In genomic region chr10:283916-284356, GRCh38 we compare ENCODE assay signal across 9 cellular contexts.
DNase-seq lines count a peak whose midpoint lies in the region; ATAC-seq and TF ChIP-seq lines count a peak whose summit lies in the region.
"Had no signal": no experiment of that assay in that cellular context is flagged by ENCODE, and none has a peak within 500 bp of the region (broad histone marks: within the 10 kb centered on the region; RNA-seq: fewer than 3 reads in every experiment).

No MANE protein-coding gene starts in this region.

- H3K27ac Mint-ChIP-seq in chondrocyte (ENCODE audit: unreplicated experiment): no peak overlapping the region

- peak; percentile 79 for DNase-seq in activated effector memory CD4-positive, alpha-beta T cell treated with anti-CD3 and anti-CD28 coated beads, Interleukin-2, amount 50 U/mL, for 16 hours
- DNase-seq in activated effector memory CD4-positive, alpha-beta T cell treated with Interleukin-2 at 50 U/mL for 16 hours: no peak
- DNase-seq in Peyer's patch: peak in 2 of 3 donors; percentile 64 to 67
- DNase-seq in stimulated activated naive CD8-positive, alpha-beta T cell treated with anti-CD3 and anti-CD28 coated beads, Interleukin-15, Interleukin-2, amounts not matched to agents 100 U/mL and 50 U/mL, for 24 hours: peak; percentile 27
- no peak for DNase-seq in chondrocyte (ENCODE audit: low spot score)
- no peak for DNase-seq in cardiac septum (ENCODE audit: low spot score)
- DNase-seq in NCI-H2081 treated with DMSO at 0.1 percent for 48 hours (lab: John Stamatoyannopoulos, UW): no peak
- DNase-seq: SHP77 had no signal

- H3K4me3 ChIP-seq in Peyer's patch: no peak overlapping the region

- peaks cover 0 to 64% (median 0%) of the 10 kb centered on the region in 3 donors for H3K36me3 ChIP-seq in Peyer's patch

- no peaks in the 10 kb centered on the region for H3K4me1 ChIP-seq in Peyer's patch

- H3K27me3 Mint-ChIP-seq in chondrocyte (ENCODE audit: low read depth): no peaks in the 10 kb centered on the region

- no peaks in the 10 kb centered on the region for H3K9me3 Mint-ChIP-seq in chondrocyte (ENCODE audit: low read depth)

- peaks cover 30% of the 10 kb centered on the region for H3K4me1 Mint-ChIP-seq in chondrocyte (ENCODE audit: low read depth)

- intact Hi-C loops in cardiac septum (cut with DNase I): no loop called here

- H3K27me3 ChIP-seq in Peyer's patch: no peaks in the 10 kb centered on the region

- H3K9me3 ChIP-seq in Peyer's patch: no peaks in the 10 kb centered on the region

- TF ChIP-seq POLR2A in Peyer's patch (IDR thresholded peaks at IDR 0.05): no peak

- H3K27ac ChIP-seq in Peyer's patch: peak overlapping the region in 1 of 4 donors; percentile 47

- TF ChIP-seq CTCF in Peyer's patch (IDR thresholded peaks at IDR 0.05): no peak
- TF ChIP-seq CTCF in chondrocyte (IDR thresholded peaks at IDR 0.05): no peak

- ATAC-seq in HG02870 (IDR thresholded peaks at IDR 0.05; ENCODE audit: unreplicated experiment): peak; percentile 74
- peak; percentile 82 for ATAC-seq in stimulated activated naive CD8-positive, alpha-beta T cell treated with anti-CD3 and anti-CD28 coated beads, Interleukin-15, Interleukin-2, amounts not matched to agents 100 U/mL and 50 U/mL, for 24 hours

- H3K36me3 Mint-ChIP-seq in chondrocyte (ENCODE audit: low read depth): peaks cover 48% of the 10 kb centered on the region

- no peak overlapping the region for H3K4me3 Mint-ChIP-seq in chondrocyte (ENCODE audit: unreplicated experiment)

Comparison
In these comparisons a context has a peak if more than half of its experiments do, and no peak if none do; other contexts are left out.
1. DNase-seq: peak in activated effector memory CD4-positive, alpha-beta T cell treated with anti-CD3 and anti-CD28 coated beads, Interleukin-2, amount 50 U/mL, for 16 hours (single experiment), Peyer's patch (2 of 3) and stimulated activated naive CD8-positive, alpha-beta T cell treated with anti-CD3 and anti-CD28 coated beads, Interleukin-15, Interleukin-2, amounts not matched to agents 100 U/mL and 50 U/mL, for 24 hours (single experiment); none in activated effector memory CD4-positive, alpha-beta T cell treated with Interleukin-2 at 50 U/mL for 16 hours (single experiment), chondrocyte (single experiment), cardiac septum (single experiment) and NCI-H2081 treated with DMSO at 0.1 percent for 48 hours (single experiment).